ENCODE assay signal across 33 cellular contexts in the genomic region with DNA sequence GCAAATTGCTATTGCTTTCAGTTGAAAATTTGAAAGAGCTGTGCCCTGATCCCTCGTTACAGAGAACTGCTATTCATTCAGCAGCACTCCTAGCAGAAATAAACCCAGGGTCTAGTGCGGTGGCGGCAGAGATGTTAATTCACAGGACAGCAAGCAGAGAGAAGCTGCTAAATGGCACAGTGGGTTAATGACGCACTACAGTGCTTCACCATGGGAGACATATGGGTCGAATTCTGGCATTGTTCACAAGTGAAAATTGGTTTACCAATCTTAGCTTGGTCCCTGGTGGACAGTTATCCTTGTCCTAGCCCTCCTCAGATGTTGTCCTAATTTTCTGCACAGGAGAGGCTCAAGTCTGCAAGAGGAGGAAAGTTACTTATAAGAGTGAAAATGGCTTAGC.
A peak's percentile ranks its signal among the peaks of the same experiment; 100 is the strongest.
DNase-seq lines count a peak whose midpoint lies in the region; ATAC-seq and TF ChIP-seq lines count a peak whose summit lies in the region.
"Had no signal": no experiment of that assay in that cellular context is flagged by ENCODE, and none has a peak within 500 bp of the region (broad histone marks: within the 10 kb centered on the region; RNA-seq: fewer than 3 reads in every experiment).

No MANE protein-coding gene starts in this region.

- H3K27ac ChIP-seq in thyroid gland: no peak overlapping the region
- H3K27ac ChIP-seq: breast epithelium, coronary artery, esophagus muscularis mucosa, foreskin keratinocyte, heart right ventricle, sigmoid colon, testis, uterus had no signal

- H3K36me3 Mint-ChIP-seq in effector memory CD8-positive, alpha-beta T cell (ENCODE audit: insufficient read depth): no peaks in the 10 kb centered on the region
- H3K36me3 Mint-ChIP-seq: natural killer cell had no signal

- TF ChIP-seq CTCF in thyroid gland (IDR thresholded peaks at IDR 0.05): no peak

- ATAC-seq in HG03565 (IDR thresholded peaks at IDR 0.05; ENCODE audit: unreplicated experiment): no peak
- no peak for ATAC-seq in effector memory CD8-positive, alpha-beta T cell (replicated peaks)
- ATAC-seq: foreskin keratinocyte; heart right ventricle; natural killer cell; stimulated activated naive CD8-positive, alpha-beta T cell treated with anti-CD3 and anti-CD28 coated beads, Interleukin-15, Interleukin-2, amounts not matched to agents 100 U/mL and 50 U/mL, for 24 hours had no signal

- H3K4me1 Mint-ChIP-seq in effector memory CD8-positive, alpha-beta T cell (ENCODE audit: low read depth in 2 of 2): no peaks in the 10 kb centered on the region
- H3K4me1 Mint-ChIP-seq: activated CD4-positive, alpha-beta T cell treated with anti-CD3 and anti-CD28 coated beads, Interleukin-2, amount 10 ng/mL, durations not matched to agents 7 days and 5 days; natural killer cell had no signal

- no peak for TF ChIP-seq POLR2A in thyroid gland (IDR thresholded peaks at IDR 0.05)

- H3K27me3 Mint-ChIP-seq in effector memory CD8-positive, alpha-beta T cell: no peaks in the 10 kb centered on the region
- H3K27me3 Mint-ChIP-seq: activated CD4-positive, alpha-beta T cell treated with anti-CD3 and anti-CD28 coated beads, Interleukin-2, amount 10 ng/mL, durations not matched to agents 7 days and 5 days had no signal

- 66 to 72% methylated on average over 5 of the region's 5 CpGs for WGBS in thyroid gland, 2 donors

- no peaks in the 10 kb centered on the region for H3K4me1 ChIP-seq in thyroid gland
- H3K4me1 ChIP-seq: breast epithelium, esophagus muscularis mucosa, foreskin keratinocyte, heart right ventricle, sigmoid colon, testis, uterus had no signal

- H3K27me3 ChIP-seq in thyroid gland: no peaks in the 10 kb centered on the region
- H3K27me3 ChIP-seq: breast epithelium, esophagus muscularis mucosa, foreskin keratinocyte, heart right ventricle, sigmoid colon, testis, uterus had no signal

- H3K4me3 ChIP-seq in thyroid gland (replicated peaks in 1 of 3): no peak overlapping the region
- H3K4me3 ChIP-seq: breast epithelium, coronary artery, esophagus muscularis mucosa, heart right ventricle, sigmoid colon, testis, uterus had no signal

- no peak overlapping the region for H3K27ac Mint-ChIP-seq in effector memory CD8-positive, alpha-beta T cell
- H3K27ac Mint-ChIP-seq: activated CD4-positive, alpha-beta T cell treated with anti-CD3 and anti-CD28 coated beads, Interleukin-2, amount 10 ng/mL, durations not matched to agents 7 days and 5 days; natural killer cell had no signal

- H3K9me3 Mint-ChIP-seq in effector memory CD8-positive, alpha-beta T cell: peaks cover 0 to 5% of the 10 kb centered on the region in 2 donors
- H3K9me3 Mint-ChIP-seq: activated CD4-positive, alpha-beta T cell treated with anti-CD3 and anti-CD28 coated beads, Interleukin-2, amount 10 ng/mL, durations not matched to agents 7 days and 5 days had no signal

- no peaks in the 10 kb centered on the region for H3K36me3 ChIP-seq in thyroid gland
- H3K36me3 ChIP-seq: breast epithelium, esophagus muscularis mucosa, heart right ventricle, sigmoid colon, uterus had no signal

- H3K9me3 ChIP-seq in thyroid gland: no peaks in the 10 kb centered on the region
- H3K9me3 ChIP-seq: breast epithelium, esophagus muscularis mucosa, heart right ventricle, sigmoid colon, testis, uterus had no signal

- intact Hi-C loops in thyroid gland (cut with DNase I): no loop called here

- no peak overlapping the region for H3K4me3 Mint-ChIP-seq in effector memory CD8-positive, alpha-beta T cell
- H3K4me3 Mint-ChIP-seq: activated CD4-positive, alpha-beta T cell treated with anti-CD3 and anti-CD28 coated beads, Interleukin-2, amount 10 ng/mL, durations not matched to agents 7 days and 5 days; natural killer cell had no signal

- DNase-seq in NCI-H82 (lab: John Stamatoyannopoulos, UW) (peak; percentile 22), NCI-H82 treated with DMSO at 0.1 percent for 48 hours (lab: John Stamatoyannopoulos, UW; ENCODE audit: unreplicated experiment) (no peak), cerebellum (ENCODE audit: low spot score) (peak; percentile 14), islet precursor cell (peak; percentile 53), mesenteric fat pad (ENCODE audit: low spot score) (no peak), thyroid gland (no peak)
- DNase-seq in effector memory CD8-positive, alpha-beta T cell: no peak
- DNase-seq: 8988T; activated CD4-positive, alpha-beta T cell treated with anti-CD3 and anti-CD28 coated beads, Interleukin-2, amount 10 ng/mL, durations not matched to agents 7 days and 5 days; activated naive CD4-positive, alpha-beta T cell; activated T-cell treated with anti-CD3 and anti-CD28 coated beads, Interleukin-2, amount 50 U/mL, for 48 hours; Calu3; DND-41; foreskin keratinocyte; heart right ventricle; Kasumi-1; MV-4-11; natural killer cell; NCI-H1694; NCI-H2171; NCI-H524; posterior cingulate gyrus; SHP77; sigmoid colon; stimulated activated CD4-positive, alpha-beta T cell treated with anti-CD3 and anti-CD28 coated beads, Interleukin-15, amount 100 ng/mL, for 24 hours; stimulated activated naive CD8-positive, alpha-beta T cell treated with anti-CD3 and anti-CD28 coated beads, Interleukin-15, Interleukin-2, amounts not matched to agents 100 U/mL and 50 U/mL, for 24 hours; T1000; testis; uterus had no signal

Comparison
In these comparisons a context has a peak if more than half of its experiments do, and no peak if none do; other contexts are left out.
1. DNase-seq: peak in NCI-H82 (single experiment), cerebellum (single experiment) and islet precursor cell (single experiment); none in NCI-H82 treated with DMSO at 0.1 percent for 48 hours (single experiment), effector memory CD8-positive, alpha-beta T cell (0 of 3), mesenteric fat pad (single experiment) and thyroid gland (0 of 2).